ENCODE assay signal across 8 cellular contexts in the genomic region with DNA sequence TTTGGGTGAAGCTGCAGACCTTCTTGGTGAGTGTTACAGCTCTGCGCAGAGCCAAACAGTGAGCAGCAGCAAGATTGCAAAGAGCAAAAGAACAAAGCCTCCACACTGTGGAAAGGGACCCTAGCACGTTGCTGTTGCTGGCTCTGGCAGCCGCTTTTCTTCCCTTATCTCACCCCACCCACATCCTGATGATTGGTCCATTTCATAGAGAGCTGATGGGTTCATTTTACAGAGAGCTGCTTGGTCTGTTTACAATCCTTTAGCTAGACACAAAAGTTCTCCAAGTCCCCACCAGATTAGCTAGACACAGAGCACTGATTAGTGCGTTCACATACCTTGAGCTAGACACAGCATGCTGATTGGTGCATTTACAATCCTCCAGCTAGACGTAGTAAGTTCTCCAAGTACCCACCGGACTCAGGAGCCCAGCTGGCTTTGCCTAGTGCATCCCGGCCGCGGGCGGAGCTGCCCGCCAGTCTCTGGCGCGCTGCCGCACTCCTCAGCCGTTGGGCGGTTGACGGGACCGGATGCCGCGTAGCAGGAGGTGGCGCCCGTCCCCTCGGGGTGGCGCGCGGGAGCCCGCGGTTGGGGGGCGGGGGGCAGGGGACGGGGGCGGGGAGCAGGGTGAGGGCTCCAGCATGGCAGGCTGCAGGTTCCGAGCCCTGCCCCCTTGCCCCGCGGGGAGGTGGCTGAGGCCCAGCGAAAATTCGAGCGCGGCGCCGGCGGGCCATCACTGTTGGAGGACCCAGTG.
DNase-seq lines count a peak whose midpoint lies in the region; ATAC-seq and TF ChIP-seq lines count a peak whose summit lies in the region.
"Not testable (repeated sequence)": the region's sequence is repeated elsewhere in the genome, so short reads cannot be mapped to it uniquely, and the experiment has no call there.

No MANE protein-coding gene starts in this region.

- CTCF ChIA-PET in CD8-positive, alpha-beta T cell (lab: Charles Lee): not testable (repeated sequence)

- not testable (repeated sequence) for H2AK5ac ChIP-seq in trophoblast cell (ENCODE audit: low read length)

- peak overlapping the region; percentile 33 for H3K4me3 ChIP-seq in CD8-positive, alpha-beta T cell (ENCODE audit: low read depth, low read length)
- H3K4me3 ChIP-seq in GM23248: peak overlapping the region; percentile 76
- H3K4me3 ChIP-seq in iPS DF 6.9 (ENCODE audit: low read length): peak overlapping the region; percentile 37; the same call in 1 of the 2 replicates
- not testable (repeated sequence) for H3K4me3 ChIP-seq in trophoblast cell (ENCODE audit: low read depth, low read length)

- H3K4me1 ChIP-seq in CD8-positive, alpha-beta T cell (ENCODE audit: insufficient read depth, low read length); GM23248 (ENCODE audit: insufficient read depth); iPS DF 6.9 (ENCODE audit: control insufficient read depth, insufficient read depth, low read length); trophoblast cell (ENCODE audit: control insufficient read depth in 1 of 2, insufficient read depth in 2 of 2, low read length in 2 of 2): not testable (repeated sequence)

- H3K27me3 Mint-ChIP-seq in CD8-positive, alpha-beta T cell (ENCODE audit: low read depth); central memory CD8-positive, alpha-beta T cell: not testable (repeated sequence)

- H3K9me3 ChIP-seq in CD8-positive, alpha-beta T cell (ENCODE audit: low read length); GM23248 (ENCODE audit: low read depth); iPS DF 6.9 (ENCODE audit: control insufficient read depth, insufficient read depth, low read length); trophoblast cell (ENCODE audit: insufficient read depth, low read depth, low read length): not testable (repeated sequence)

- H3K23ac ChIP-seq in trophoblast cell (ENCODE audit: low read length): not testable (repeated sequence)

- peak overlapping the region; percentile 66 for H3K27ac ChIP-seq in CD8-positive, alpha-beta T cell (ENCODE audit: low read depth, low read length)
- peak overlapping the region; percentile 78 for H3K27ac ChIP-seq in GM23248
- H3K27ac ChIP-seq in iPS DF 6.9 (ENCODE audit: low read length); trophoblast cell (ENCODE audit: low read depth, low read length): not testable (repeated sequence)

- peak; percentile 61 to 85 (median 74) for DNase-seq in CD8-positive, alpha-beta T cell
- DNase-seq in GM23248: peak; percentile 70
- peak; percentile 61 for DNase-seq in NCI-H460 (ENCODE audit: extremely low read depth, low read depth)
- DNase-seq in activated CD8-positive, alpha-beta memory T cell treated with anti-CD3 and anti-CD28 coated beads for 24 hours: peak; percentile 87
- peak; percentile 53 to 79 for DNase-seq in central memory CD8-positive, alpha-beta T cell (ENCODE audit: low spot score in 2 of 2)
- peak; percentile 2 for DNase-seq in iPS DF 6.9 (ENCODE audit: low read depth, low spot score)
- peak; percentile 0 to 16 for DNase-seq in trophoblast cell
- DNase-seq in stimulated activated CD8-positive, alpha-beta memory T cell treated with anti-CD3 and anti-CD28 coated beads, Interleukin-7, amount 100 ng/mL, for 1 hour (ENCODE audit: low read depth in 2 of 2): peak; percentile 47 to 54

- H2AFZ ChIP-seq in GM23248: peak overlapping the region; percentile 82
- H2AFZ ChIP-seq in trophoblast cell (ENCODE audit: insufficient read depth, low read length, poor library complexity): not testable (repeated sequence)

- not testable (repeated sequence) for H2BK120ac ChIP-seq in trophoblast cell (ENCODE audit: insufficient read depth, low read length, poor library complexity)

- not testable (repeated sequence) for H3F3A ChIP-seq in GM23248 (ENCODE audit: insufficient read depth)

- peak overlapping the region; percentile 88 for H3K4me2 ChIP-seq in GM23248 (ENCODE audit: unreplicated experiment)
- not testable (repeated sequence) for H3K4me2 ChIP-seq in trophoblast cell (ENCODE audit: low read length)

- WGBS in GM23248 (ENCODE audit: low coverage in 1 of 2, low lambda C conversion rate in 2 of 2, missing lambda C conversion rate in 2 of 2), 2 experiments: 2 to 3% methylated on average over 7 to 10 of the region's 41 CpGs
- no CpG with 5 or more reads among the region's 41 CpGs for whole genome bisulfite sequencing in iPS DF 6.9 (ENCODE audit: insufficient coverage, insufficient read length)
- no CpG with 5 or more reads among the region's 41 CpGs for WGBS in trophoblast cell (ENCODE audit: extremely low coverage, insufficient coverage, insufficient read length)

- POLR2A ChIA-PET in CD8-positive, alpha-beta T cell (lab: Charles Lee): not testable (repeated sequence)

- peaks cover 20% of the 10 kb centered on the region for H3K4me1 Mint-ChIP-seq in CD8-positive, alpha-beta T cell (ENCODE audit: low read depth)
- H3K4me1 Mint-ChIP-seq in central memory CD8-positive, alpha-beta T cell: not testable (repeated sequence)

- intact Hi-C loops in CD8-positive, alpha-beta T cell (cut with DNase I, micrococcal nuclease): loop anchor here (10.0 kb wide), 1 partner anchor 670 kb away; a partner anchor contains a TSS

- peak; percentile 92 for ATAC-seq in CD8-positive, alpha-beta T cell
- ATAC-seq in central memory CD8-positive, alpha-beta T cell (replicated peaks; ENCODE audit: extremely low read depth, poor library complexity, severe bottlenecking): peak; percentile 92

- H3K27ac Mint-ChIP-seq in CD8-positive, alpha-beta T cell: peak overlapping the region; percentile 89
- H3K27ac Mint-ChIP-seq in central memory CD8-positive, alpha-beta T cell (ENCODE audit: low read depth): not testable (repeated sequence)

- H3K36me3 Mint-ChIP-seq in CD8-positive, alpha-beta T cell; central memory CD8-positive, alpha-beta T cell (ENCODE audit: insufficient read depth): not testable (repeated sequence)

- H2BK5ac ChIP-seq in trophoblast cell (ENCODE audit: low read depth, low read length, poor library complexity): not testable (repeated sequence)

- H3K9me3 Mint-ChIP-seq in CD8-positive, alpha-beta T cell; central memory CD8-positive, alpha-beta T cell: not testable (repeated sequence)

- H3K9me2 ChIP-seq in GM23248 (ENCODE audit: insufficient read depth): not testable (repeated sequence)

- in situ Hi-C loops in GM23248 (cut with MboI): not testable (repeated sequence)

- not testable (repeated sequence) for H4K8ac ChIP-seq in trophoblast cell (ENCODE audit: low read depth, low read length)

- not testable (repeated sequence) for H3K14ac ChIP-seq in trophoblast cell (ENCODE audit: low read length)

- H4K20me1 ChIP-seq in GM23248 (ENCODE audit: insufficient read depth): not testable (repeated sequence)

- not testable (repeated sequence) for H4K12ac ChIP-seq in trophoblast cell (ENCODE audit: low read depth, low read length)

- H3K4me3 Mint-ChIP-seq in CD8-positive, alpha-beta T cell: peak overlapping the region; percentile 82
- peak overlapping the region; percentile 67 for H3K4me3 Mint-ChIP-seq in central memory CD8-positive, alpha-beta T cell

- not testable (repeated sequence) for H3K4ac ChIP-seq in trophoblast cell (ENCODE audit: low read depth, low read length)

- peak overlapping the region; percentile 77 for H3K9ac ChIP-seq in GM23248
- not testable (repeated sequence) for H3K9ac ChIP-seq in trophoblast cell (ENCODE audit: low read length)

- H3K36me3 ChIP-seq in CD8-positive, alpha-beta T cell (ENCODE audit: insufficient read depth, low read length); GM23248 (ENCODE audit: low read depth); iPS DF 6.9 (ENCODE audit: control insufficient read depth, insufficient read depth, low read length); trophoblast cell (ENCODE audit: control insufficient read depth in 1 of 2, insufficient read depth in 2 of 2, low read length in 2 of 2): not testable (repeated sequence)

- H2BK12ac ChIP-seq in trophoblast cell (ENCODE audit: low read length): not testable (repeated sequence)

- not testable (repeated sequence) for H3K79me1 ChIP-seq in trophoblast cell (ENCODE audit: low read length)

- H3K79me2 ChIP-seq in GM23248 (ENCODE audit: insufficient read depth): peaks cover 12% of the 10 kb centered on the region
- H3K79me2 ChIP-seq in trophoblast cell (ENCODE audit: control insufficient read depth, insufficient read depth, low read length, poor library complexity): not testable (repeated sequence)

- not testable (repeated sequence) for H4K91ac ChIP-seq in trophoblast cell (ENCODE audit: low read depth, low read length)

- TF ChIP-seq CTCF in CD8-positive, alpha-beta T cell (IDR thresholded peaks at IDR 0.05): not testable (repeated sequence)

- H3K27me3 ChIP-seq in CD8-positive, alpha-beta T cell (ENCODE audit: insufficient read depth, low read length); GM23248 (replicated peaks; ENCODE audit: insufficient read depth); iPS DF 6.9 (ENCODE audit: control insufficient read depth, insufficient read depth, low read length); trophoblast cell (ENCODE audit: insufficient read depth, low read length): not testable (repeated sequence)

- not testable (repeated sequence) for H3K18ac ChIP-seq in trophoblast cell (ENCODE audit: low read length)

Comparison
In these comparisons a context has a peak if more than half of its experiments do, and no peak if none do; other contexts are left out.
1. DNase-seq: peak in every context shown above with its lines; median percentile 87 in activated CD8-positive, alpha-beta memory T cell treated with anti-CD3 and anti-CD28 coated beads for 24 hours; 74 in CD8-positive, alpha-beta T cell; 70 in GM23248; 66 in central memory CD8-positive, alpha-beta T cell; 61 in NCI-H460; 50 in stimulated activated CD8-positive, alpha-beta memory T cell treated with anti-CD3 and anti-CD28 coated beads, Interleukin-7, amount 100 ng/mL, for 1 hour; 8 in trophoblast cell; 2 in iPS DF 6.9.